1 cellular context compared by ENCODE assay signal in genomic region chr10:48641099-48641690, GRCh38. TPM values are rescaled to one million over a fixed set of nuclear protein-coding genes. Genes with fewer than 3 reads are reported as not detected.
"Had no signal": no experiment of that assay in that cellular context is flagged by ENCODE, and none has a peak within 500 bp of the region (broad histone marks: within the 10 kb centered on the region; RNA-seq: fewer than 3 reads in every experiment).

No MANE protein-coding gene starts in this region.

RNA-seq across cellular contexts. Expression of gene WDFY4, which starts 43.5 kb away (rescaled TPM):
- total RNA-seq: G401 had no signal
